29 cellular contexts compared by ENCODE assay signal in the genomic region with DNA sequence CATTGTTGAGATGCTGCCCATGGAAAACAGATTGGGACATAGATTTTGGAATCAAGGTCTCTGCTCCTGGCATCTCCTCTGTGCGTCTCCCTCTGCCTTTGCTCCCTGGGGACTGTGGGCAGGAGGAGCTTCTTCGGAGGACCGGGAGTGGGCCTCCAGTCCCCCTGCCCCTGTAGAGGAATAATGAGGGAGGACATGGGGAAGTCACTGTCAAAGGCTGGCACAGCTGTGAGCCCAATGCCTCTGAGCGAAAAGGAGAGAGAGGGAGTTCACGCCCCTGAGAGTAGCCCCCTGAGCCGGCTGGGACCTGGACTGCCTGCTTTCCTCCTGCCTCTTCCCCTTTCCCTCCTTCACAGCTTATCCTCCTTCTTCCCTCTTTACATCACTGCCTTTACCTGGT.
"Had no signal": no experiment of that assay in that cellular context is flagged by ENCODE, and none has a peak within 500 bp of the region (broad histone marks: within the 10 kb centered on the region; RNA-seq: fewer than 3 reads in every experiment).

No MANE protein-coding gene starts in this region.

- H3K36me3 ChIP-seq: ascending aorta, SJCRH30 had no signal

- H3K27me3 ChIP-seq: ascending aorta, body of pancreas, SJCRH30 had no signal

- FAIRE-seq: bronchial epithelial cell had no signal

- ATAC-seq: activated CD8-positive, alpha-beta T cell treated with anti-CD3 and anti-CD28 coated beads, Interleukin-2, amount 10 ng/mL, durations not matched to agents 7 days and 5 days; activated naive CD4-positive, alpha-beta T cell treated with anti-CD3 and anti-CD28 coated beads, Interleukin-2, amount 50 U/mL, for 72 hours; activated naive CD8-positive, alpha-beta T cell treated with anti-CD3 and anti-CD28 coated beads, Interleukin-2, amount 50 U/mL, for 24 hours; body of pancreas; Panc1 had no signal

- H3K4me3 Mint-ChIP-seq: activated CD8-positive, alpha-beta T cell treated with anti-CD3 and anti-CD28 coated beads, Interleukin-2, amount 10 ng/mL, durations not matched to agents 7 days and 5 days; activated naive CD8-positive, alpha-beta T cell treated with anti-CD3 and anti-CD28 coated beads, Interleukin-2, amount 50 U/mL, for 24 hours; central memory CD8-positive, alpha-beta T cell had no signal

- H3K27ac Mint-ChIP-seq: activated CD8-positive, alpha-beta T cell treated with anti-CD3 and anti-CD28 coated beads, Interleukin-2, amount 10 ng/mL, durations not matched to agents 7 days and 5 days; activated naive CD8-positive, alpha-beta T cell treated with anti-CD3 and anti-CD28 coated beads, Interleukin-2, amount 50 U/mL, for 24 hours had no signal

- H3K36me3 Mint-ChIP-seq: activated naive CD4-positive, alpha-beta T cell treated with anti-CD3 and anti-CD28 coated beads, Interleukin-2, amount 50 U/mL, for 72 hours had no signal

- H3K9me3 Mint-ChIP-seq: activated naive CD4-positive, alpha-beta T cell treated with anti-CD3 and anti-CD28 coated beads, Interleukin-2, amount 50 U/mL, for 72 hours; activated naive CD8-positive, alpha-beta T cell treated with anti-CD3 and anti-CD28 coated beads, Interleukin-2, amount 50 U/mL, for 24 hours; central memory CD8-positive, alpha-beta T cell had no signal

- H3K4me1 ChIP-seq: body of pancreas, SJCRH30 had no signal

- H3K27ac ChIP-seq: ascending aorta, body of pancreas, SJCRH30 had no signal

- DNase-seq: activated CD4-positive, alpha-beta T cell treated with anti-CD3 and anti-CD28 coated beads for 48 hours; activated CD4-positive, alpha-beta T cell treated with anti-CD3 and anti-CD28 coated beads, Interleukin-2, amount 50 U/mL, for 4 hours; activated CD4-positive, CD25-positive, alpha-beta regulatory T cell treated with anti-CD3 and anti-CD28 coated beads, Interleukin-2, amount 50 U/mL, for 72 hours; activated CD8-positive, alpha-beta memory T cell treated with anti-CD3 and anti-CD28 coated beads, Interleukin-2, amount 50 U/mL, for 48 hours; activated CD8-positive, alpha-beta T cell treated with anti-CD3 and anti-CD28 coated beads, Interleukin-2, amount 10 ng/mL, durations not matched to agents 7 days and 5 days; activated effector memory CD4-positive, alpha-beta T cell treated with Interleukin-2 at 50 U/mL for 16 hours; activated naive CD4-positive, alpha-beta T cell treated with Interleukin-2 at 50 U/mL for 16 hours; activated naive CD8-positive, alpha-beta T cell treated with anti-CD3 and anti-CD28 coated beads, Interleukin-2, amount 50 U/mL, for 24 hours; activated T-cell treated with anti-CD3 and anti-CD28 coated beads, Interleukin-2, amount 50 U/mL, for 1 hour; amniotic stem cell; body of pancreas; Kasumi-1; NCI-H1105 treated with DMSO at 0.1 percent for 48 hours; NCI-H1436 treated with DMSO at 0.1 percent for 48 hours; NCI-H187; NCI-H2081; NCI-H510A treated with DMSO at 0.1 percent for 48 hours; NK-92 treated with Interleukin-12 subunit alpha and Interleukin-12 subunit beta, amount 100 ng/mL, for 24 hours; OCI-M1; Right ventricle myocardium superior; RPMI8226; SK-N-SH; T-helper 1 cell had no signal

- H3K9me3 ChIP-seq: ascending aorta, body of pancreas, SJCRH30, SK-N-SH had no signal

- H3K4me3 ChIP-seq: ascending aorta, body of pancreas, SJCRH30 had no signal

- H3K4me2 ChIP-seq: SK-N-SH had no signal

- H3K4me1 Mint-ChIP-seq: activated naive CD8-positive, alpha-beta T cell treated with anti-CD3 and anti-CD28 coated beads, Interleukin-2, amount 50 U/mL, for 24 hours had no signal

- H3K9ac ChIP-seq: SK-N-SH had no signal
